ENCODE assay signal across 8 cellular contexts in genomic region chr21:43790053-43790524, GRCh38. TPM values are rescaled to one million over a fixed set of nuclear protein-coding genes. Genes with fewer than 3 reads are reported as not detected.
DNase-seq lines count a peak whose midpoint lies in the region; ATAC-seq and TF ChIP-seq lines count a peak whose summit lies in the region.

No MANE protein-coding gene starts in this region.

- DNase-seq in GM23248 (peak; percentile 54), fibroblast of villous mesenchyme (ENCODE audit: low read depth) (no peak), gastrocnemius medialis (no peak), NCI-H128 (lab: John Stamatoyannopoulos, UW; ENCODE audit: unreplicated experiment) (no peak), NCI-H1436 (lab: John Stamatoyannopoulos, UW) (no peak)

- H3K9me3 ChIP-seq in GM23248 (ENCODE audit: low read depth) (no peaks in the 10 kb centered on the region), SU-DHL-6 (ENCODE audit: insufficient read depth, low read length) (no peaks in the 10 kb centered on the region), gastrocnemius medialis (no peaks in the 10 kb centered on the region)

- in situ Hi-C loops in GM23248 (cut with MboI) (no loop called here), gastrocnemius medialis (cut with MboI; ENCODE audit: low sequenced_read_pairs in 4 of 4) (no loop called here)

- no peak for TF ChIP-seq POLR2A in gastrocnemius medialis (IDR thresholded peaks at IDR 0.05)

- H3F3A ChIP-seq in GM23248 (ENCODE audit: insufficient read depth) (no peaks in the 10 kb centered on the region), SU-DHL-6 (ENCODE audit: insufficient read depth) (no peaks in the 10 kb centered on the region)

- H3K36me3 ChIP-seq in GM23248 (ENCODE audit: low read depth), result peaks cover 6% of the 10 kb centered on the region; the same call in 1 of the 2 replicates
- H3K36me3 ChIP-seq in SU-DHL-6 (ENCODE audit: low read length), result no peaks in the 10 kb centered on the region
- peaks cover 0 to 37% of the 10 kb centered on the region in 2 donors for H3K36me3 ChIP-seq in gastrocnemius medialis

- H3K9ac ChIP-seq in GM23248 (peak overlapping the region; percentile 92), SU-DHL-6 (ENCODE audit: low read length) (peak overlapping the region; percentile 79)

- H3K27ac ChIP-seq in GM23248, result peak overlapping the region; percentile 58
- no peak overlapping the region for H3K27ac ChIP-seq in SU-DHL-6 (ENCODE audit: low read depth, low read length)
- peak overlapping the region; percentile 90 to 96 (median 92) for H3K27ac ChIP-seq in gastrocnemius medialis

- H3K79me2 ChIP-seq in GM23248 (ENCODE audit: insufficient read depth) (peaks cover 53% of the 10 kb centered on the region), SU-DHL-6 (ENCODE audit: insufficient read depth, low read length) (peaks cover 40% of the 10 kb centered on the region)

- H3K27me3 ChIP-seq in GM23248 (replicated peaks; ENCODE audit: insufficient read depth) (no peaks in the 10 kb centered on the region), SU-DHL-6 (ENCODE audit: low read length) (no peaks in the 10 kb centered on the region), gastrocnemius medialis (no peaks in the 10 kb centered on the region)

- intact Hi-C loops in gastrocnemius medialis (cut with DNase I; ENCODE audit: low total_unique reads), result no loop called here

- peak overlapping the region; percentile 81 for H2AFZ ChIP-seq in GM23248
- peak overlapping the region; percentile 63 for H2AFZ ChIP-seq in SU-DHL-6 (ENCODE audit: low read depth, low read length, severe bottlenecking)

- H3K4me1 ChIP-seq in GM23248 (ENCODE audit: insufficient read depth) (peaks cover 5% of the 10 kb centered on the region; the same call in 1 of the 2 replicates), gastrocnemius medialis (peaks cover 8 to 13% of the 10 kb centered on the region in 2 donors)

- WGBS in GM23248 (ENCODE audit: low coverage in 1 of 2, low lambda C conversion rate in 2 of 2, missing lambda C conversion rate in 2 of 2), 2 experiments, result 10% methylated on average over 12 of the region's 12 CpGs

- ATAC-seq in gastrocnemius medialis, result no peak
- no peak for ATAC-seq in GM19328 (IDR thresholded peaks at IDR 0.05; ENCODE audit: unreplicated experiment)
- no peak for ATAC-seq in GM19463 (IDR thresholded peaks at IDR 0.05; ENCODE audit: unreplicated experiment)

- TF ChIP-seq CTCF in SU-DHL-6 (IDR thresholded peaks at IDR 0.05; ENCODE audit: insufficient read depth, low read length, poor library complexity, severe bottlenecking), result no peak
- TF ChIP-seq CTCF in fibroblast of villous mesenchyme (IDR thresholded peaks at IDR 0.05; ENCODE audit: insufficient read depth, low read depth, low read length), result no peak
- no peak for TF ChIP-seq CTCF in gastrocnemius medialis (IDR thresholded peaks at IDR 0.05 in 4 of 5, conservative IDR thresholded peaks at IDR 0.05 in 1 of 5)

- H3K9me2 ChIP-seq in GM23248 (ENCODE audit: insufficient read depth) (no peaks in the 10 kb centered on the region), SU-DHL-6 (replicated peaks; ENCODE audit: insufficient read depth, low read length) (no peaks in the 10 kb centered on the region)

- H3K4me2 ChIP-seq in GM23248 (ENCODE audit: unreplicated experiment) (peak overlapping the region; percentile 89), SU-DHL-6 (ENCODE audit: low read depth, low read length, poor library complexity, severe bottlenecking) (peak overlapping the region; percentile 74)

- H4K20me1 ChIP-seq in GM23248 (ENCODE audit: insufficient read depth) (no peaks in the 10 kb centered on the region), SU-DHL-6 (ENCODE audit: low read depth, low read length) (no peaks in the 10 kb centered on the region; the same call in 1 of the 2 replicates)

- peak overlapping the region; percentile 93 for H3K4me3 ChIP-seq in GM23248
- H3K4me3 ChIP-seq in SU-DHL-6 (ENCODE audit: insufficient read depth, low read length, poor library complexity, severe bottlenecking), result peak overlapping the region; percentile 96
- peak overlapping the region; percentile 93 for H3K4me3 ChIP-seq in fibroblast of villous mesenchyme (ENCODE audit: low read depth, low read length)
- H3K4me3 ChIP-seq in gastrocnemius medialis, result peak overlapping the region; percentile 70 to 78 (median 74)

RNA-seq across cellular contexts. Expression of gene RRP1, which starts 0.7 kb away (rescaled TPM):
- 22.3 and 25.2 TPM in 2 replicates for total RNA-seq in GM23248 (2014; rRNA removed; shearing (Covaris generic))
- polyA plus RNA-seq in GM23248 (2016; fragmentation: Nextera tagmentation; extraction: Ambion mirVana), result 17.6 and 18.0 TPM in 2 replicates
- total RNA-seq in fibroblast of villous mesenchyme, result 16.8 and 17.7 TPM in 2 replicates
- total RNA-seq in gastrocnemius medialis, result 10 to 100 TPM; 17.5 to 32.0 (median 25.1) TPM

RNA-seq across cellular contexts. Expression of gene CSTB, which starts 14.0 kb away (rescaled TPM):
- total RNA-seq in GM23248 (2014; rRNA removed; shearing (Covaris generic)), result 6.7 and 7.8 TPM in 2 replicates
- 95.0 and 97.5 TPM in 2 replicates for polyA plus RNA-seq in GM23248 (2016; fragmentation: Nextera tagmentation; extraction: Ambion mirVana)
- 12.6 and 16.0 TPM in 2 replicates for total RNA-seq in fibroblast of villous mesenchyme
- 1 to 10 TPM; 1.3 to 5.9 (median 5.2) TPM for total RNA-seq in gastrocnemius medialis
